22 cellular contexts compared by ENCODE assay signal in genomic region chr5:10538103-10538788, GRCh38. TPM values are rescaled to one million over a fixed set of nuclear protein-coding genes. Genes with fewer than 3 reads are reported as not detected.
DNase-seq lines count a peak whose midpoint lies in the region; ATAC-seq, FAIRE-seq and TF ChIP-seq lines count a peak whose summit lies in the region.
"Had no signal": no experiment of that assay in that cellular context is flagged by ENCODE, and none has a peak within 500 bp of the region (broad histone marks: within the 10 kb centered on the region; RNA-seq: fewer than 3 reads in every experiment).

No MANE protein-coding gene starts in this region.

- H3K4me1 ChIP-seq in RWPE2 (ENCODE audit: insufficient read depth, poor library complexity, severe bottlenecking) (no peaks in the 10 kb centered on the region), kidney (ENCODE audit: control insufficient read depth in 1 of 2, insufficient read depth in 1 of 2, low read depth in 1 of 2, low read length in 2 of 2) (peaks cover 0 to 10% of the 10 kb centered on the region in 2 donors), suprapubic skin (peaks cover 38% of the 10 kb centered on the region)
- H3K4me1 ChIP-seq: HAP-1 had no signal

- intact Hi-C loops in activated CD4-positive, alpha-beta T cell treated with anti-CD3 and anti-CD28 coated beads, Interleukin-2, amount 10 ng/mL, durations not matched to agents 24 days and 14 days (cut with micrococcal nuclease): no loop called here
- intact Hi-C loops in kidney (cut with DNase I): no loop called here

- H3K9me3 ChIP-seq in RWPE2 (ENCODE audit: severe bottlenecking): no peaks in the 10 kb centered on the region
- H3K9me3 ChIP-seq in kidney (ENCODE audit: control insufficient read depth in 1 of 2, low read length in 2 of 2): no peaks in the 10 kb centered on the region
- no peaks in the 10 kb centered on the region for H3K9me3 ChIP-seq in suprapubic skin
- H3K9me3 ChIP-seq: esophagus squamous epithelium, HAP-1 had no signal

- no peak overlapping the region for H3K9ac ChIP-seq in kidney (ENCODE audit: low read length in 2 of 2)

- H3K27ac ChIP-seq in RWPE2 (ENCODE audit: poor library complexity, severe bottlenecking) (no peak overlapping the region), kidney (ENCODE audit: low read depth in 2 of 2, low read length in 2 of 2) (no peak overlapping the region), suprapubic skin (peak overlapping the region; percentile 82)
- H3K27ac ChIP-seq: brain microvascular endothelial cell, esophagus squamous epithelium had no signal

- no peaks in the 10 kb centered on the region for H3K36me3 Mint-ChIP-seq in activated CD4-positive, alpha-beta T cell treated with anti-CD3 and anti-CD28 coated beads, Interleukin-2, amount 10 ng/mL, durations not matched to agents 24 days and 14 days (ENCODE audit: low read depth)
- H3K36me3 Mint-ChIP-seq: activated naive CD4-positive, alpha-beta T cell treated with anti-CD3 and anti-CD28 coated beads, Interleukin-2, amount 10 ng/mL, durations not matched to agents 7 days and 5 days; naive B cell; stimulated activated naive B cell treated with anti-CD40 and anti-IgM and Interleukin-4, amounts not matched to agents 10 μg/mL and 1 μg/mL and 100 μg/mL, for 72 hours had no signal

- no peak for FAIRE-seq in kidney (lab: Jason Lieb, UNC)
- FAIRE-seq: A204.1, GM18507 had no signal

- 64% methylated on average over 9 of the region's 14 CpGs for WGBS in suprapubic skin

- TF ChIP-seq CTCF in RWPE2 (IDR thresholded peaks at IDR 0.05; ENCODE audit: poor library complexity, severe bottlenecking): no peak
- TF ChIP-seq CTCF in kidney (IDR thresholded peaks at IDR 0.05; ENCODE audit: borderline replicate concordance, extremely low read depth, insufficient read depth): no peak
- no peak for TF ChIP-seq CTCF in suprapubic skin (IDR thresholded peaks at IDR 0.05)

- H3K36me3 ChIP-seq in RWPE2 (ENCODE audit: low read depth) (no peaks in the 10 kb centered on the region), kidney (ENCODE audit: control insufficient read depth in 1 of 2, insufficient read depth in 2 of 2, low read length in 2 of 2) (no peaks in the 10 kb centered on the region), suprapubic skin (no peaks in the 10 kb centered on the region)
- H3K36me3 ChIP-seq: brain microvascular endothelial cell, esophagus squamous epithelium, HAP-1 had no signal

- no peak overlapping the region for H3K4me3 ChIP-seq in RWPE2 (ENCODE audit: severe bottlenecking)
- H3K4me3 ChIP-seq in kidney (ENCODE audit: low read length in 2 of 2): no peak overlapping the region
- H3K4me3 ChIP-seq in suprapubic skin: peak overlapping the region; percentile 6
- H3K4me3 ChIP-seq: esophagus squamous epithelium, HAP-1 had no signal

- no peaks in the 10 kb centered on the region for H3K9me3 Mint-ChIP-seq in activated CD4-positive, alpha-beta T cell treated with anti-CD3 and anti-CD28 coated beads, Interleukin-2, amount 10 ng/mL, durations not matched to agents 24 days and 14 days
- H3K9me3 Mint-ChIP-seq: activated naive CD4-positive, alpha-beta T cell treated with anti-CD3 and anti-CD28 coated beads, Interleukin-2, amount 10 ng/mL, durations not matched to agents 7 days and 5 days; CD4-positive, alpha-beta T cell; stimulated activated naive B cell treated with anti-CD40 and anti-IgM and Interleukin-4, amounts not matched to agents 10 μg/mL and 1 μg/mL and 100 μg/mL, for 72 hours had no signal

- DNase-seq in activated CD4-positive, alpha-beta T cell treated with anti-CD3 and anti-CD28 coated beads, Interleukin-2, amount 10 ng/mL, durations not matched to agents 24 days and 14 days: no peak
- DNase-seq in activated CD4-positive, alpha-beta T cell treated with anti-CD3 and anti-CD28 coated beads for 1 hour: no peak
- DNase-seq in RWPE2 (ENCODE audit: low spot score) (peak; percentile 56), kidney (peak; percentile 24), suprapubic skin (ENCODE audit: low spot score in 2 of 2) (no peak), erythroblast (lab: John Stamatoyannopoulos, UW) (no peak)
- DNase-seq: activated naive CD4-positive, alpha-beta T cell treated with anti-CD3 and anti-CD28 coated beads, Interleukin-2, amount 10 ng/mL, durations not matched to agents 7 days and 5 days; brain microvascular endothelial cell; CD4-positive, alpha-beta T cell; DMS53; esophagus squamous epithelium; mammary epithelial cell; naive B cell; NCI-H1436; NCI-H226; stimulated activated CD4-positive, alpha-beta T cell treated with anti-CD3 and anti-CD28 coated beads, Interleukin-12 subunit alpha, Interleukin-12 subunit beta, amount 100 ng/mL, for 4 hours; stimulated activated naive B cell treated with anti-CD40 and anti-IgM and Interleukin-4, amounts not matched to agents 10 μg/mL and 1 μg/mL and 100 μg/mL, for 72 hours had no signal

- ATAC-seq in RWPE2 (ENCODE audit: low read depth) (peak; percentile 17; the same call in 1 of the 3 replicates), HG02981 (IDR thresholded peaks at IDR 0.05; ENCODE audit: unreplicated experiment) (no peak), HG03521 (IDR thresholded peaks at IDR 0.05; ENCODE audit: unreplicated experiment) (no peak)

- peaks cover 12% of the 10 kb centered on the region for H3K4me1 Mint-ChIP-seq in activated CD4-positive, alpha-beta T cell treated with anti-CD3 and anti-CD28 coated beads, Interleukin-2, amount 10 ng/mL, durations not matched to agents 24 days and 14 days

- H3K27ac Mint-ChIP-seq in activated CD4-positive, alpha-beta T cell treated with anti-CD3 and anti-CD28 coated beads, Interleukin-2, amount 10 ng/mL, durations not matched to agents 24 days and 14 days: peak overlapping the region; percentile 1
- H3K27ac Mint-ChIP-seq: activated naive CD4-positive, alpha-beta T cell treated with anti-CD3 and anti-CD28 coated beads, Interleukin-2, amount 10 ng/mL, durations not matched to agents 7 days and 5 days; CD4-positive, alpha-beta T cell had no signal

- no peak for TF ChIP-seq EP300 in suprapubic skin (IDR thresholded peaks at IDR 0.05)

- H3K27me3 ChIP-seq in RWPE2 (ENCODE audit: insufficient read depth, poor library complexity, severe bottlenecking) (no peaks in the 10 kb centered on the region), suprapubic skin (peaks cover 4% of the 10 kb centered on the region)
- H3K27me3 ChIP-seq: brain microvascular endothelial cell had no signal

- peaks cover 20% of the 10 kb centered on the region for H3K27me3 Mint-ChIP-seq in activated CD4-positive, alpha-beta T cell treated with anti-CD3 and anti-CD28 coated beads, Interleukin-2, amount 10 ng/mL, durations not matched to agents 24 days and 14 days

- no peak for TF ChIP-seq POLR2A in suprapubic skin (IDR thresholded peaks at IDR 0.05)
- TF ChIP-seq POLR2A in erythroblast (IDR thresholded peaks at IDR 0.05; ENCODE audit: low read length): no peak

- no peak overlapping the region for H3K4me3 Mint-ChIP-seq in activated CD4-positive, alpha-beta T cell treated with anti-CD3 and anti-CD28 coated beads, Interleukin-2, amount 10 ng/mL, durations not matched to agents 24 days and 14 days
- H3K4me3 Mint-ChIP-seq: activated naive CD4-positive, alpha-beta T cell treated with anti-CD3 and anti-CD28 coated beads, Interleukin-2, amount 10 ng/mL, durations not matched to agents 7 days and 5 days had no signal

RNA-seq across cellular contexts. Expression of gene ANKRD33B, which starts 25.6 kb away (rescaled TPM):
- total RNA-seq in activated CD4-positive, alpha-beta T cell treated with anti-CD3 and anti-CD28 coated beads, Interleukin-2, amount 10 ng/mL, durations not matched to agents 24 days and 14 days: 21.0 and 21.7 TPM in 2 replicates
- 20.3 TPM for total RNA-seq in kidney
- polyA plus RNA-seq in kidney (ENCODE audit: insufficient read depth, low read depth, low replicate concordance): 4.8 TPM
- 10 to 100 TPM; 16.7 to 27.0 (median 24.8) TPM for total RNA-seq in suprapubic skin

Comparison
In these comparisons a context has a peak if more than half of its experiments do, and no peak if none do; other contexts are left out.
1. DNase-seq: peak in RWPE2 (single experiment) and kidney (single experiment); none in activated CD4-positive, alpha-beta T cell treated with anti-CD3 and anti-CD28 coated beads, Interleukin-2, amount 10 ng/mL, durations not matched to agents 24 days and 14 days (single experiment), activated CD4-positive, alpha-beta T cell treated with anti-CD3 and anti-CD28 coated beads for 1 hour (single experiment), suprapubic skin (0 of 2) and erythroblast (0 of 2).